8 cellular contexts compared by ENCODE assay signal in genomic region chr2:202911203-202911512, GRCh38. TPM values are rescaled to one million over a fixed set of nuclear protein-coding genes. Genes with fewer than 3 reads are reported as not detected.
DNase-seq lines count a peak whose midpoint lies in the region; ATAC-seq, FAIRE-seq and TF ChIP-seq lines count a peak whose summit lies in the region.

No MANE protein-coding gene starts in this region.

- H3K9ac ChIP-seq in HepG2 (ENCODE audit: insufficient read depth, low read depth, low read length) = peak overlapping the region; percentile 97

- peak overlapping the region; percentile 95 for H3K4me3 ChIP-seq in CD8-positive, alpha-beta memory T cell (ENCODE audit: low read length)
- H3K4me3 ChIP-seq in adrenal gland = peak overlapping the region in 3 of 4 donors; percentile 60 to 88 (median 87)
- peak overlapping the region; percentile 88 to 96 (median 91) for H3K4me3 ChIP-seq in HepG2 (replicated peaks in 1 of 3; ENCODE audit: insufficient read depth in 1 of 3, low read depth in 2 of 3, low read length in 3 of 3)

- H3K79me2 ChIP-seq in HepG2 (ENCODE audit: insufficient read depth, low read length) = peaks cover 48% of the 10 kb centered on the region

- H3K27ac ChIP-seq in CD8-positive, alpha-beta memory T cell (ENCODE audit: low read depth, low read length) = peak overlapping the region; percentile 77
- peak overlapping the region in 2 of 5 donors; percentile 78 to 82 for H3K27ac ChIP-seq in adrenal gland
- H3K27ac ChIP-seq in HepG2 (ENCODE audit: extremely low read length, insufficient read depth, low read length) = peak overlapping the region; percentile 95

- H3K36me3 Mint-ChIP-seq in CD8-positive, alpha-beta memory T cell = peaks cover 0 to 18% (median 0%) of the 10 kb centered on the region in 3 donors
- H3K36me3 Mint-ChIP-seq in type B pancreatic cell = peaks cover 14% of the 10 kb centered on the region

- no peak for DNase-seq in CD8-positive, alpha-beta memory T cell
- DNase-seq in adrenal gland (no peak), HepG2 (ENCODE audit: low spot score) (no peak), type B pancreatic cell (ENCODE audit: extremely low spot score, unreplicated experiment) (no peak), CD1c-positive myeloid dendritic cell (ENCODE audit: extremely low spot score) (no peak), LoVo (ENCODE audit: low spot score) (no peak)

- no peak for TF ChIP-seq RAD21 in HepG2 (CRISPR knock-in tag; IDR thresholded peaks at IDR 0.05)

- 0% methylated on average over 8 of the region's 8 CpGs for WGBS in adrenal gland, 4 donors
- WGBS in HepG2 (ENCODE audit: low lambda C conversion rate) = 1% methylated on average over 8 of the region's 8 CpGs

- H3K27ac Mint-ChIP-seq in CD8-positive, alpha-beta memory T cell = peak overlapping the region; percentile 92 to 99 (median 98)
- H3K27ac Mint-ChIP-seq in type B pancreatic cell = peak overlapping the region; percentile 91

- H3K4me3 Mint-ChIP-seq in CD8-positive, alpha-beta memory T cell = peak overlapping the region; percentile 94 to 100 (median 98)
- H3K4me3 Mint-ChIP-seq in type B pancreatic cell = peak overlapping the region; percentile 99

- POLR2A ChIA-PET in CD8-positive, alpha-beta memory T cell (lab: Charles Lee) = interaction anchor here (0.7 to 1.6 kb wide), 5 partner anchors 12 to 328 kb away, joined by 3 to 7 read pairs (median 6); partner anchors contain the start of genes CYP20A1, FAM117B and NBEAL1
- POLR2A ChIA-PET in HepG2 (lab: Yijun Ruan, JAX) = interaction anchor here (0.9 to 3.3 kb wide), 7 partner anchors 14 to 328 kb away, joined by 3 to 12 read pairs (median 5); partner anchors contain the start of genes CYP20A1 and NBEAL1

- CTCF ChIA-PET in CD8-positive, alpha-beta memory T cell (lab: Charles Lee) = interaction anchor here (0.7 to 1.8 kb wide), 4 partner anchors 20 to 328 kb away, joined by 4 to 7 read pairs (median 4); partner anchors contain the start of genes CYP20A1 and ICA1L
- CTCF ChIA-PET in HepG2 (lab: Yijun Ruan, JAX; ENCODE audit: low intra/inter-chr PET ratio, low total read pairs) = no interaction called here

- BruUV-seq in HepG2 (replicated peaks; lab: Mats Ljungman, UMichigan) = TSS peak; percentile 61

- H3K4me1 Mint-ChIP-seq in CD8-positive, alpha-beta memory T cell = peaks cover 23 to 49% (median 44%) of the 10 kb centered on the region in 3 donors
- peaks cover 15% of the 10 kb centered on the region for H3K4me1 Mint-ChIP-seq in type B pancreatic cell (ENCODE audit: unreplicated experiment)

- in situ Hi-C loops in HepG2 (cut with HindIII; ENCODE audit: extremely low pct_ligation_motif_present, low pct_unique_long_range_greater_than_20kb) = no loop called here

- H2AFZ ChIP-seq in HepG2 (ENCODE audit: low read length) = peak overlapping the region; percentile 94

- H3K27me3 ChIP-seq in CD8-positive, alpha-beta memory T cell (ENCODE audit: insufficient read depth, low read length, poor library complexity, severe bottlenecking) = no peaks in the 10 kb centered on the region
- H3K27me3 ChIP-seq in adrenal gland = no peaks in the 10 kb centered on the region
- H3K27me3 ChIP-seq in HepG2 (ENCODE audit: control insufficient read depth in 1 of 2, insufficient read depth in 2 of 2, low read length in 2 of 2) = peaks cover 0 to 4% of the 10 kb centered on the region in 2 experiments; a peak in 2 of 5 replicates

- H3K27me3 Mint-ChIP-seq in CD8-positive, alpha-beta memory T cell = no peaks in the 10 kb centered on the region
- H3K27me3 Mint-ChIP-seq in type B pancreatic cell = no peaks in the 10 kb centered on the region

- TF ChIP-seq POLR2A in adrenal gland (IDR thresholded peaks at IDR 0.05) (no peak), HepG2 (IDR thresholded peaks at IDR 0.05; ENCODE audit: insufficient read depth in 1 of 2, low read depth in 2 of 2, low read length in 2 of 2) (no peak)

- peaks cover 11% of the 10 kb centered on the region for H3K4me1 ChIP-seq in CD8-positive, alpha-beta memory T cell (ENCODE audit: insufficient read depth, low read length)
- H3K4me1 ChIP-seq in adrenal gland (replicated peaks in 1 of 2) (peaks cover 16 to 34% of the 10 kb centered on the region in 2 donors), HepG2 (ENCODE audit: insufficient read depth, low read length) (peaks cover 26% of the 10 kb centered on the region)

- intact Hi-C loops in adrenal gland (cut with DNase I) (no loop called here), HepG2 (cut with micrococcal nuclease; ENCODE audit: unreplicated experiment) (loop anchor here (2.0 to 10.0 kb wide), 4 partner anchors 104 to 328 kb away; partner anchors contain the start of genes CYP20A1 and NBEAL1)

- peak; percentile 16 for ATAC-seq in HG02852 (IDR thresholded peaks at IDR 0.05; ENCODE audit: unreplicated experiment)
- peak; percentile 24; the same call in 2 of the 3 replicates for ATAC-seq in HepG2
- no peak for ATAC-seq in HG03175 (IDR thresholded peaks at IDR 0.05; ENCODE audit: unreplicated experiment)

- H3K9me3 ChIP-seq in CD8-positive, alpha-beta memory T cell (ENCODE audit: low read length) = no peaks in the 10 kb centered on the region
- H3K9me3 ChIP-seq in adrenal gland (replicated peaks in 1 of 3) (no peaks in the 10 kb centered on the region), HepG2 (ENCODE audit: low read length) (no peaks in the 10 kb centered on the region)

- TF ChIP-seq EP300 in HepG2 (IDR thresholded peaks at IDR 0.05; ENCODE audit: low read depth in 2 of 2, low read length in 2 of 2) (no peak), HepG2 (CRISPR knock-in tag; IDR thresholded peaks at IDR 0.05; ENCODE audit: borderline replicate concordance) (no peak)

- H3K36me3 ChIP-seq in CD8-positive, alpha-beta memory T cell (ENCODE audit: insufficient read depth, low read length) = no peaks in the 10 kb centered on the region
- H3K36me3 ChIP-seq in adrenal gland (replicated peaks in 1 of 2) (peaks cover 0 to 10% of the 10 kb centered on the region in 2 donors), HepG2 (replicated peaks in 1 of 2; ENCODE audit: control insufficient read depth in 1 of 2, insufficient read depth in 2 of 2, low read length in 2 of 2) (peaks cover 0 to 4% of the 10 kb centered on the region in 2 experiments; a peak in 2 of 5 replicates)

- TF ChIP-seq CTCF in adrenal gland (IDR thresholded peaks at IDR 0.05) = no peak
- TF ChIP-seq CTCF in HepG2 (CRISPR knock-in tag; IDR thresholded peaks at IDR 0.05) = no peak
- TF ChIP-seq CTCF in type B pancreatic cell (conservative IDR thresholded peaks at IDR 0.05) = no peak

- no peak for FAIRE-seq in HepG2 (lab: Jason Lieb, UNC)

- H3K9me3 Mint-ChIP-seq in CD8-positive, alpha-beta memory T cell = no peaks in the 10 kb centered on the region
- H3K9me3 Mint-ChIP-seq in type B pancreatic cell = no peaks in the 10 kb centered on the region

- peak overlapping the region; percentile 99 for H3K4me2 ChIP-seq in HepG2 (ENCODE audit: low read depth, low read length)

- H4K20me1 ChIP-seq in HepG2 (ENCODE audit: insufficient read depth, low read length) = peaks cover 5% of the 10 kb centered on the region

RNA-seq across cellular contexts. Expression of gene WDR12, which starts 0.3 kb away (rescaled TPM):
- 100 to 1,000 TPM; 129 to 132 TPM for total RNA-seq in CD8-positive, alpha-beta memory T cell
- polyA plus RNA-seq in CD8-positive, alpha-beta memory T cell = 23.7 TPM
- total RNA-seq in adrenal gland (10 to 100 TPM; 12.4 to 54.1 (median 38.3) TPM), HepG2 (2016; rRNA removed; fragmentation: Illumina TruSeq; extraction: Trizol) (216 and 330 TPM in 2 replicates), type B pancreatic cell (ENCODE audit: low replicate concordance) (69.4 and 74.0 TPM in 2 replicates)
- polyA plus RNA-seq in adrenal gland (10 to 100 TPM; 23.8 to 68.7 (median 33.5) TPM), HepG2 (2011; rRNA removed) (60.5 and 94.4 TPM in 2 replicates)
- total RNA-seq in HepG2 (2016; cell fraction: cytosol; rRNA removed; fragmentation: Illumina TruSeq; extraction: Trizol; ENCODE audit: low read depth) = 27.5 and 31.5 TPM in 2 replicates
- 213 and 333 TPM in 2 replicates for total RNA-seq in HepG2 (2016; cell fraction: insoluble cytoplasmic fraction; rRNA removed; fragmentation: Illumina TruSeq; extraction: Trizol)
- 55.3 and 59.8 TPM in 2 replicates for total RNA-seq in HepG2 (2016; cell fraction: membrane; rRNA removed; fragmentation: Illumina TruSeq; extraction: Trizol)
- 103 and 110 TPM in 2 replicates for total RNA-seq in HepG2 (2016; cell fraction: nucleus; rRNA removed; fragmentation: Illumina TruSeq; extraction: Trizol)
- 19.0 and 23.4 TPM in 2 replicates for polyA plus RNA-seq in HepG2 (2011; cell fraction: cytosol; rRNA removed)
- 17.4 and 19.0 TPM in 2 replicates for polyA plus RNA-seq in HepG2 (2011; cell fraction: nucleus; rRNA removed)
- polyA plus RNA-seq in HepG2 (2012) = 101 and 137 TPM in 2 replicates
- 15.2 and 19.1 TPM in 2 replicates for polyA plus RNA-seq in HepG2 (2016; cell fraction: cytosol; fragmentation: Illumina TruSeq; extraction: Trizol; ENCODE audit: low read depth)
- 290 and 293 TPM in 2 replicates for polyA plus RNA-seq in HepG2 (2016; cell fraction: insoluble cytoplasmic fraction; fragmentation: Illumina TruSeq; extraction: Trizol; ENCODE audit: low read depth)
- 42.4 and 46.7 TPM in 2 replicates for polyA plus RNA-seq in HepG2 (2016; cell fraction: membrane; fragmentation: Illumina TruSeq; extraction: Trizol; ENCODE audit: low read depth)
- polyA plus RNA-seq in HepG2 (2016; cell fraction: nucleus; fragmentation: Illumina TruSeq; extraction: Trizol; ENCODE audit: insufficient read depth, low read depth) = 180 and 190 TPM in 2 replicates
- 14.9 and 21.8 TPM in 2 replicates for polyA minus RNA-seq in HepG2 (2011; rRNA and poly(A)+ RNA removed; ENCODE audit: low replicate concordance)
- polyA minus RNA-seq in HepG2 (2011; cell fraction: cytosol; rRNA and poly(A)+ RNA removed) = 48.1 and 67.0 TPM in 2 replicates
- polyA minus RNA-seq in HepG2 (2011; cell fraction: nucleus; rRNA and poly(A)+ RNA removed) = 60.8 and 73.0 TPM in 2 replicates

RNA-seq across cellular contexts. Expression of gene CARF, which starts 0.9 kb away (rescaled TPM):
- total RNA-seq in CD8-positive, alpha-beta memory T cell = 1 to 10 TPM; 4.2 to 5.5 TPM
- 3.1 TPM for polyA plus RNA-seq in CD8-positive, alpha-beta memory T cell
- 10 to 100 TPM in 5 of 8 donors, 1 to 10 TPM in 3; 6.7 to 27.9 (median 11.0) TPM for total RNA-seq in adrenal gland
- 1 to 10 TPM; 1.9 to 9.3 (median 2.2) TPM for polyA plus RNA-seq in adrenal gland
- 3.0 and 3.7 TPM in 2 replicates for total RNA-seq in HepG2 (2016; rRNA removed; fragmentation: Illumina TruSeq; extraction: Trizol)
- 5.1 and 6.0 TPM in 2 replicates for total RNA-seq in HepG2 (2016; cell fraction: cytosol; rRNA removed; fragmentation: Illumina TruSeq; extraction: Trizol; ENCODE audit: low read depth)
- 3.2 TPM in 2 replicates for total RNA-seq in HepG2 (2016; cell fraction: insoluble cytoplasmic fraction; rRNA removed; fragmentation: Illumina TruSeq; extraction: Trizol)
- total RNA-seq in HepG2 (2016; cell fraction: membrane; rRNA removed; fragmentation: Illumina TruSeq; extraction: Trizol) = 4.4 and 5.5 TPM in 2 replicates
- total RNA-seq in HepG2 (2016; cell fraction: nucleus; rRNA removed; fragmentation: Illumina TruSeq; extraction: Trizol) = 4.1 and 7.1 TPM in 2 replicates
- 5.0 and 5.4 TPM in 2 replicates for polyA plus RNA-seq in HepG2 (2011; rRNA removed)
- polyA plus RNA-seq in HepG2 (2011; cell fraction: cytosol; rRNA removed) = 0.99 and 1.7 TPM in 2 replicates
- polyA plus RNA-seq in HepG2 (2011; cell fraction: nucleus; rRNA removed) = 4.3 and 6.0 TPM in 2 replicates
- 2.4 and 3.7 TPM in 2 replicates for polyA plus RNA-seq in HepG2 (2012)
- 0.49 and 0.67 TPM in 2 replicates for polyA plus RNA-seq in HepG2 (2016; cell fraction: cytosol; fragmentation: Illumina TruSeq; extraction: Trizol; ENCODE audit: low read depth)
- polyA plus RNA-seq in HepG2 (2016; cell fraction: insoluble cytoplasmic fraction; fragmentation: Illumina TruSeq; extraction: Trizol; ENCODE audit: low read depth) = 2.2 and 2.8 TPM in 2 replicates
- 1.2 and 2.2 TPM in 2 replicates for polyA plus RNA-seq in HepG2 (2016; cell fraction: membrane; fragmentation: Illumina TruSeq; extraction: Trizol; ENCODE audit: low read depth)
- polyA plus RNA-seq in HepG2 (2016; cell fraction: nucleus; fragmentation: Illumina TruSeq; extraction: Trizol; ENCODE audit: insufficient read depth, low read depth) = 6.4 and 7.4 TPM in 2 replicates
- 1.1 and 1.2 TPM in 2 replicates for polyA minus RNA-seq in HepG2 (2011; rRNA and poly(A)+ RNA removed; ENCODE audit: low replicate concordance)
- 2.8 and 4.5 TPM in 2 replicates for polyA minus RNA-seq in HepG2 (2011; cell fraction: cytosol; rRNA and poly(A)+ RNA removed)
- polyA minus RNA-seq in HepG2 (2011; cell fraction: nucleus; rRNA and poly(A)+ RNA removed) = 9.0 and 12.1 TPM in 2 replicates
- 6.7 and 11.0 TPM in 2 replicates for total RNA-seq in type B pancreatic cell (ENCODE audit: low replicate concordance)

RNA-seq across cellular contexts. Expression of gene ICA1L, which starts 39.6 kb away (rescaled TPM):
- 1 to 10 TPM; 4.6 to 4.7 TPM for total RNA-seq in CD8-positive, alpha-beta memory T cell
- 2.3 TPM for polyA plus RNA-seq in CD8-positive, alpha-beta memory T cell
- 10 to 100 TPM in 3 of 8 donors, 1 to 10 TPM in 5; 7.2 to 17.5 (median 8.2) TPM for total RNA-seq in adrenal gland
- 10 to 100 TPM in 1 of 3 donors, 1 to 10 TPM in 2; 7.4 to 15.6 (median 9.7) TPM for polyA plus RNA-seq in adrenal gland
- 2.1 and 2.4 TPM in 2 replicates for total RNA-seq in HepG2 (2016; rRNA removed; fragmentation: Illumina TruSeq; extraction: Trizol)
- 1.8 and 3.4 TPM in 2 replicates for total RNA-seq in HepG2 (2016; cell fraction: cytosol; rRNA removed; fragmentation: Illumina TruSeq; extraction: Trizol; ENCODE audit: low read depth)
- 2.0 and 2.4 TPM in 2 replicates for total RNA-seq in HepG2 (2016; cell fraction: insoluble cytoplasmic fraction; rRNA removed; fragmentation: Illumina TruSeq; extraction: Trizol)
- total RNA-seq in HepG2 (2016; cell fraction: membrane; rRNA removed; fragmentation: Illumina TruSeq; extraction: Trizol) = 2.4 and 3.0 TPM in 2 replicates
- total RNA-seq in HepG2 (2016; cell fraction: nucleus; rRNA removed; fragmentation: Illumina TruSeq; extraction: Trizol) = 3.6 and 5.2 TPM in 2 replicates
- polyA plus RNA-seq in HepG2 (2011; rRNA removed) = 1.5 and 2.0 TPM in 2 replicates
- polyA plus RNA-seq in HepG2 (2011; cell fraction: cytosol; rRNA removed) = 0.47 and 0.77 TPM in 2 replicates
- 1.6 and 2.1 TPM in 2 replicates for polyA plus RNA-seq in HepG2 (2011; cell fraction: nucleus; rRNA removed)
- polyA plus RNA-seq in HepG2 (2012) = 0.85 and 1.6 TPM in 2 replicates
- 0.46 and 0.53 TPM in 2 replicates for polyA plus RNA-seq in HepG2 (2016; cell fraction: cytosol; fragmentation: Illumina TruSeq; extraction: Trizol; ENCODE audit: low read depth)
- polyA plus RNA-seq in HepG2 (2016; cell fraction: insoluble cytoplasmic fraction; fragmentation: Illumina TruSeq; extraction: Trizol; ENCODE audit: low read depth) = 1.6 and 2.1 TPM in 2 replicates
- 0.85 and 1.3 TPM in 2 replicates for polyA plus RNA-seq in HepG2 (2016; cell fraction: membrane; fragmentation: Illumina TruSeq; extraction: Trizol; ENCODE audit: low read depth)
- polyA plus RNA-seq in HepG2 (2016; cell fraction: nucleus; fragmentation: Illumina TruSeq; extraction: Trizol; ENCODE audit: insufficient read depth, low read depth) = 4.9 and 5.1 TPM in 2 replicates
- polyA minus RNA-seq in HepG2 (2011; rRNA and poly(A)+ RNA removed; ENCODE audit: low replicate concordance) = 0.40 and 0.56 TPM in 2 replicates
- 1.4 and 3.0 TPM in 2 replicates for polyA minus RNA-seq in HepG2 (2011; cell fraction: cytosol; rRNA and poly(A)+ RNA removed)
- 6.4 and 7.5 TPM in 2 replicates for polyA minus RNA-seq in HepG2 (2011; cell fraction: nucleus; rRNA and poly(A)+ RNA removed)
- 4.5 and 11.5 TPM in 2 replicates for total RNA-seq in type B pancreatic cell (ENCODE audit: low replicate concordance)
